ENCODE assay signal across 23 cellular contexts in genomic region chr2:240306185-240306584, GRCh38.
DNase-seq lines count a peak whose midpoint lies in the region; ATAC-seq and TF ChIP-seq lines count a peak whose summit lies in the region.
"Had no signal": no experiment of that assay in that cellular context is flagged by ENCODE, and none has a peak within 500 bp of the region (broad histone marks: within the 10 kb centered on the region; RNA-seq: fewer than 3 reads in every experiment).

No MANE protein-coding gene starts in this region.

- H3K27ac ChIP-seq in right atrium auricular region: no peak overlapping the region
- no peak overlapping the region for H3K27ac ChIP-seq in stomach
- H3K27ac ChIP-seq: A549; BLaER1 treated with 17β-estradiol and CSF1 and Interleukin-3, amounts not matched to agents 10 nM and 100 nM had no signal

- DNase-seq in cardiac septum (ENCODE audit: low spot score) (peak; percentile 33), right atrium auricular region (ENCODE audit: low spot score) (no peak), posterior vena cava (ENCODE audit: low spot score) (peak; percentile 51), stomach (peak; percentile 10), GM19240 (ENCODE audit: insufficient read length, low spot score) (no peak)
- DNase-seq: 8988T; ACHN; AML-193; BE2C; CD4-positive, alpha-beta T cell; CD8-positive, alpha-beta memory T cell; DMS 273 treated with DMSO at 0.1 percent for 48 hours; DMS79; EL; GDM1; GOT3; H7; HCEC 1CT had no signal

- TF ChIP-seq CTCF in right atrium auricular region (IDR thresholded peaks at IDR 0.05): no peak
- no peak for TF ChIP-seq CTCF in stomach (IDR thresholded peaks at IDR 0.05)

- WGBS in stomach, 5 donors: 91 to 96% (median 94%) methylated on average over 9 of the region's 9 CpGs

- H3K36me3 ChIP-seq in right atrium auricular region (no peaks in the 10 kb centered on the region), stomach (no peaks in the 10 kb centered on the region)
- H3K36me3 ChIP-seq: BE2C; BLaER1 treated with 17β-estradiol and CSF1 and Interleukin-3, amounts not matched to agents 10 nM and 100 nM had no signal

- no peaks in the 10 kb centered on the region for H3K9me3 ChIP-seq in right atrium auricular region
- no peaks in the 10 kb centered on the region for H3K9me3 ChIP-seq in stomach
- H3K9me3 ChIP-seq: A549; BE2C; BLaER1 treated with 17β-estradiol and CSF1 and Interleukin-3, amounts not matched to agents 10 nM and 100 nM had no signal

- H3K4me1 ChIP-seq in right atrium auricular region (no peaks in the 10 kb centered on the region), stomach (no peaks in the 10 kb centered on the region)
- H3K4me1 ChIP-seq: A549; BE2C; BLaER1 treated with 17β-estradiol and CSF1 and Interleukin-3, amounts not matched to agents 10 nM and 100 nM had no signal

- ATAC-seq in HG03045 (IDR thresholded peaks at IDR 0.05; ENCODE audit: unreplicated experiment): no peak
- ATAC-seq in HG03175 (IDR thresholded peaks at IDR 0.05; ENCODE audit: unreplicated experiment): no peak
- ATAC-seq: A549, GM12878 had no signal

- intact Hi-C loops in cardiac septum (cut with DNase I): no loop called here
- intact Hi-C loops in posterior vena cava (cut with DNase I): no loop called here
- intact Hi-C loops in stomach (cut with DNase I; ENCODE audit: low total_unique reads): no loop called here

- H3K4me3 ChIP-seq in right atrium auricular region (no peak overlapping the region), stomach (no peak overlapping the region)
- H3K4me3 ChIP-seq: A549; BLaER1 treated with 17β-estradiol and CSF1 and Interleukin-3, amounts not matched to agents 10 nM and 100 nM; GM12878 had no signal

- no peaks in the 10 kb centered on the region for H3K27me3 ChIP-seq in right atrium auricular region
- peaks cover 0 to 12% (median 6%) of the 10 kb centered on the region in 3 donors for H3K27me3 ChIP-seq in stomach
- H3K27me3 ChIP-seq: BE2C; BLaER1 treated with 17β-estradiol and CSF1 and Interleukin-3, amounts not matched to agents 10 nM and 100 nM had no signal

- no peak for TF ChIP-seq EP300 in stomach (IDR thresholded peaks at IDR 0.05)

- TF ChIP-seq POLR2A in stomach (IDR thresholded peaks at IDR 0.05): no peak

Comparison
In these comparisons a context has a peak if more than half of its experiments do, and no peak if none do; other contexts are left out.
1. DNase-seq: peak in cardiac septum (single experiment), posterior vena cava (single experiment) and stomach (single experiment); none in right atrium auricular region (single experiment) and GM19240 (single experiment).